ENCODE assay signal across 1 cellular context in the genomic region with DNA sequence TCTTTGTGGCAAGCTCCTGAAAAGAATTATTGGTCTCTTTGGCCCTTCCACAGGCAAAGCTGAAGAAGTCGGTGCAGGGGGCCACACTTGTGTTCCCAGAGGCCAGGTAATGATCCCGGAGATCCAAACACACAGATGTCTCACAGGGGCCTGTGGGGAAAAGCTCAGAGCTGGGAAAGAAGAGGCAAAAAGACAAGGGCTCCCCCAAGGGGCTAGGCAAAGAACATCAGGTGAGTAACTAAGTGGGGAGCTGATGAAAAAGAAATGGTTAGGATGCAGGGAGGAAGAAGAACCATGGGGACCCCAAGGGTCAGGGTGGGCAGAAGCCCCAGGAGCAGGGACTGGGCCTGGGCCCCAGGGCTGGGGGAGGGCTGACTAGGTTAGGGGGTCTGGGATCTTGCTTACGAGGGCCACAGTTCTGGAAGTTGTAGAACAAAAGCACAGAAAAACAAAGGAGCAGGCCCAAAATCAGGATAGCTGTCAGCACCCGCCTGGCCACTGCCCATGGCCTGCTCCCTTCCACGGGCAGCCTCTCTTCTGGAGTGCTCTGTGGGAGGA.
TF ChIP-seq lines count a peak whose summit lies in the region.

No MANE protein-coding gene starts in this region.

TF ChIP-seq in K562, 482 proteins besides CTCF, POLR2A, EP300 and RAD21 (continued from another document and continues in another):
- TF ChIP-seq, protein P1, sequence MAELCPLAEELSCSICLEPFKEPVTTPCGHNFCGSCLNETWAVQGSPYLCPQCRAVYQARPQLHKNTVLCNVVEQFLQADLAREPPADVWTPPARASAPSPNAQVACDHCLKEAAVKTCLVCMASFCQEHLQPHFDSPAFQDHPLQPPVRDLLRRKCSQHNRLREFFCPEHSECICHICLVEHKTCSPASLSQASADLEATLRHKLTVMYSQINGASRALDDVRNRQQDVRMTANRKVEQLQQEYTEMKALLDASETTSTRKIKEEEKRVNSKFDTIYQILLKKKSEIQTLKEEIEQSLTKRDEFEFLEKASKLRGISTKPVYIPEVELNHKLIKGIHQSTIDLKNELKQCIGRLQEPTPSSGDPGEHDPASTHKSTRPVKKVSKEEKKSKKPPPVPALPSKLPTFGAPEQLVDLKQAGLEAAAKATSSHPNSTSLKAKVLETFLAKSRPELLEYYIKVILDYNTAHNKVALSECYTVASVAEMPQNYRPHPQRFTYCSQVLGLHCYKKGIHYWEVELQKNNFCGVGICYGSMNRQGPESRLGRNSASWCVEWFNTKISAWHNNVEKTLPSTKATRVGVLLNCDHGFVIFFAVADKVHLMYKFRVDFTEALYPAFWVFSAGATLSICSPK (IDR thresholded peaks at IDR 0.05; ENCODE audit: borderline replicate concordance) = 0 out of 2 replicates have a peak, but pooled peaks have one; percentile 22
- TF ChIP-seq MTA3 (IDR thresholded peaks at IDR 0.05; ENCODE audit: borderline replicate concordance) (no peak), ZFP30 (CRISPR knock-in tag; IDR thresholded peaks at IDR 0.05; ENCODE audit: borderline replicate concordance) (no peak), SMAD1 (IDR thresholded peaks at IDR 0.05; ENCODE audit: low read depth, low read length, partially characterized antibody) (no peak), CCNT2 (IDR thresholded peaks at IDR 0.05; ENCODE audit: borderline replicate concordance, extremely low read depth, insufficient read length, low read depth, low read length) (no peak), COPS2 (conservative IDR thresholded peaks at IDR 0.05) (no peak), HDAC1 (IDR thresholded peaks at IDR 0.05) (no peak), IRF1 (CRISPR knock-in tag; IDR thresholded peaks at IDR 0.05; ENCODE audit: borderline replicate concordance) (0 out of 2 replicates have a peak, but pooled peaks have one; percentile 71), SMAD4 (CRISPR knock-in tag; conservative IDR thresholded peaks at IDR 0.05) (no peak), HOXB6 (CRISPR knock-in tag; IDR thresholded peaks at IDR 0.05; ENCODE audit: borderline replicate concordance) (no peak), RBM14 (IDR thresholded peaks at IDR 0.05; ENCODE audit: borderline replicate concordance, insufficient read depth, low read depth, low read length) (no peak), RBM39 (optimal IDR thresholded peaks at IDR 0.05; ENCODE audit: low read depth, low read length) (peak; percentile 58), TFAM (CRISPR knock-in tag; conservative IDR thresholded peaks at IDR 0.05) (no peak), SIN3B (IDR thresholded peaks at IDR 0.05; ENCODE audit: low read depth) (no peak), STAT5A (IDR thresholded peaks at IDR 0.05; ENCODE audit: borderline replicate concordance, low read length) (no peak), ARHGAP35 (IDR thresholded peaks at IDR 0.05; ENCODE audit: partially characterized antibody) (no peak), ZNF592 (IDR thresholded peaks at IDR 0.05) (no peak), ZNF318 (IDR thresholded peaks at IDR 0.05; ENCODE audit: borderline replicate concordance in 1 of 2, low read depth in 1 of 2) (no peak), NR2C2 (CRISPR knock-in tag; IDR thresholded peaks at IDR 0.05) (no peak), NR2C2 (tag; IDR thresholded peaks at IDR 0.05) (no peak), BCOR (IDR thresholded peaks at IDR 0.05) (no peak), NCOA1 (IDR thresholded peaks at IDR 0.05; ENCODE audit: low read depth) (no peak), THRAP3 (IDR thresholded peaks at IDR 0.05; ENCODE audit: borderline replicate concordance) (no peak), CBFA2T3 (IDR thresholded peaks at IDR 0.05) (no peak), FOXK1 (CRISPR knock-in tag; IDR thresholded peaks at IDR 0.05; ENCODE audit: borderline replicate concordance) (0 out of 2 replicates have a peak, but pooled peaks have one; percentile 31), AFF4 (CRISPR knock-in tag; IDR thresholded peaks at IDR 0.05) (no peak), ETV5 (CRISPR knock-in tag; IDR thresholded peaks at IDR 0.05; ENCODE audit: low read depth) (no peak)
- TF ChIP-seq, protein P2, sequence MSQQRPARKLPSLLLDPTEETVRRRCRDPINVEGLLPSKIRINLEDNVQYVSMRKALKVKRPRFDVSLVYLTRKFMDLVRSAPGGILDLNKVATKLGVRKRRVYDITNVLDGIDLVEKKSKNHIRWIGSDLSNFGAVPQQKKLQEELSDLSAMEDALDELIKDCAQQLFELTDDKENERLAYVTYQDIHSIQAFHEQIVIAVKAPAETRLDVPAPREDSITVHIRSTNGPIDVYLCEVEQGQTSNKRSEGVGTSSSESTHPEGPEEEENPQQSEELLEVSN (IDR thresholded peaks at IDR 0.05; ENCODE audit: borderline replicate concordance in 1 of 2, extremely low read depth in 1 of 2, insufficient read depth in 1 of 2, insufficient read length in 1 of 2, low read depth in 1 of 2, low read length in 1 of 2, poor library complexity in 1 of 2, severe bottlenecking in 1 of 2) = no peak
- TF ChIP-seq, protein P3, sequence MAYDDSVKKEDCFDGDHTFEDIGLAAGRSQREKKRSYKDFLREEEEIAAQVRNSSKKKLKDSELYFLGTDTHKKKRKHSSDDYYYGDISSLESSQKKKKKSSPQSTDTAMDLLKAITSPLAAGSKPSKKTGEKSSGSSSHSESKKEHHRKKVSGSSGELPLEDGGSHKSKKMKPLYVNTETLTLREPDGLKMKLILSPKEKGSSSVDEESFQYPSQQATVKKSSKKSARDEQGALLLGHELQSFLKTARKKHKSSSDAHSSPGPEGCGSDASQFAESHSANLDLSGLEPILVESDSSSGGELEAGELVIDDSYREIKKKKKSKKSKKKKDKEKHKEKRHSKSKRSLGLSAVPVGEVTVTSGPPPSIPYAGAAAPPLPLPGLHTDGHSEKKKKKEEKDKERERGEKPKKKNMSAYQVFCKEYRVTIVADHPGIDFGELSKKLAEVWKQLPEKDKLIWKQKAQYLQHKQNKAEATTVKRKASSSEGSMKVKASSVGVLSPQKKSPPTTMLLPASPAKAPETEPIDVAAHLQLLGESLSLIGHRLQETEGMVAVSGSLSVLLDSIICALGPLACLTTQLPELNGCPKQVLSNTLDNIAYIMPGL (CRISPR knock-in tag; IDR thresholded peaks at IDR 0.05) = no peak
- TF ChIP-seq, protein P4, sequence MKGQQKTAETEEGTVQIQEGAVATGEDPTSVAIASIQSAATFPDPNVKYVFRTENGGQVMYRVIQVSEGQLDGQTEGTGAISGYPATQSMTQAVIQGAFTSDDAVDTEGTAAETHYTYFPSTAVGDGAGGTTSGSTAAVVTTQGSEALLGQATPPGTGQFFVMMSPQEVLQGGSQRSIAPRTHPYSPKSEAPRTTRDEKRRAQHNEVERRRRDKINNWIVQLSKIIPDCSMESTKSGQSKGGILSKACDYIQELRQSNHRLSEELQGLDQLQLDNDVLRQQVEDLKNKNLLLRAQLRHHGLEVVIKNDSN (CRISPR knock-in tag; IDR thresholded peaks at IDR 0.05) = no peak
